Comparison of ENCODE assay signal across 11 cellular contexts in the genomic region with DNA sequence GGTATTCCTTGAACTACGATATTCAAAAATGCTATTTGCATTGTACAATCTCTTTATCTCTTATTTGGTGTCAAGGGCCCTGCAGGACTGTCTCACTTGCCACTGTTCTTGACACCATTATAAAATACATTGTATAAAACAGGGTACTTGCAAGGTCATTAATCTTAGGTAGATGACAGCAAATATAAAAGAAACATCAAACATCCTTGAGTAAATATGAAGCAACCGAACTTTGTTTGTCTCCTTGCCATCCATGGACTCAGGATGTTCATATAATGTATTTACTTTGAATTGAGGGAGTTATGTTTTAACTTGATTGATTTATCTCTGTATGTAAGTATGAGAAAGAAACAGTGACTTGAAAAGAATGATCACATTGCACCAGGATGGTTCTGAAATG.
"Had no signal": no experiment of that assay in that cellular context is flagged by ENCODE, and none has a peak within 500 bp of the region (broad histone marks: within the 10 kb centered on the region; RNA-seq: fewer than 3 reads in every experiment).

No MANE protein-coding gene starts in this region.

- FAIRE-seq: HTR-8/SVneo had no signal

- H3K4me1 ChIP-seq: HAP-1 had no signal

- H3K4me2 ChIP-seq: KMS-11 had no signal

- ATAC-seq: HCT116 had no signal

- H3K4me1 Mint-ChIP-seq: IgD-negative memory B cell had no signal

- H3K4me3 Mint-ChIP-seq: HFFc6, IgD-negative memory B cell had no signal

- H3K27me3 Mint-ChIP-seq: IgD-negative memory B cell had no signal

- H3K4me3 ChIP-seq: GM23248, HAP-1 had no signal

- DNase-seq: GM23248, GOT3, H7, HFFc6, Karpas-422, KBM-7 had no signal

- H3K36me3 ChIP-seq: HAP-1 had no signal

- H3K27ac ChIP-seq: GM23248, KMS-11 had no signal

- H3K9me3 ChIP-seq: HAP-1 had no signal

- H3K36me3 Mint-ChIP-seq: IgD-negative memory B cell had no signal

- H3K27ac Mint-ChIP-seq: HFFc6, IgD-negative memory B cell had no signal
